In the genomic region with DNA sequence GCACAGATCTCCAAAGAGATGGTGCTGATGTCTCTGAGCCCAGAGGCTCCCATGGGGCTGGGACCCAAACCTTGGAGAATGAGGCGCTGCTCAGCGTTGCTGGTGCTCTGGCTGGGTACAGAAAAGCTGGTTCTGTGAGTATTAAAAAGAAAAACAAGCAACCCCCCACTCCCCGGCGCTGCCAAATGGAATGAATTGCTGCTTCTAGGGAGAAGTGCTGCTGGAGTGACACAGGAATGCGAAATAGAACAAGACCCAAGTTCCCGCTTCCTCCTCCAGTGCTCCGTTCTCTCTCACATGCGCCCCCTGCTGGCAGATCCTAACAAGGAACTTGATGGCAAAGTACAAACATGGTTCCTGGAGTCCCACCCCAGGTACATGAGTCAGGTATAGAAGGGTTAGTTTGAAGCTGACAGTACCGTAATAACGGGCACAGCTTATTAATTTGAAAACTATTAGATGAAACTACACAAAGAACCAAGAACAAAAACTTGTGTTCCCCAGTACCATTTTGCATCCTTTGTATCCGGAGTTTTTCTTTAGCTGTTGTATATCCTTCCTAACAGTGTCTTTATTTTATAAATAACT, we compare ENCODE assay signal across 8 cellular contexts. TPM values are rescaled to one million over a fixed set of nuclear protein-coding genes. Genes with fewer than 3 reads are reported as not detected.
DNase-seq lines count a peak whose midpoint lies in the region; ATAC-seq and TF ChIP-seq lines count a peak whose summit lies in the region.

No MANE protein-coding gene starts in this region.

- no peaks in the 10 kb centered on the region for H3K27me3 ChIP-seq in GM06990 (replicated peaks; ENCODE audit: control insufficient read depth, insufficient read depth, low read length)
- no peaks in the 10 kb centered on the region for H3K27me3 ChIP-seq in SJSA1 (replicated peaks)

- H3K36me3 ChIP-seq in GM06990 (ENCODE audit: control insufficient read depth, insufficient read depth, low read length) (peaks cover 1% of the 10 kb centered on the region), SJSA1 (peaks cover 19% of the 10 kb centered on the region)

- ATAC-seq in omental fat pad (ENCODE audit: low FRiP score) (peak; percentile 79), HG02840 (IDR thresholded peaks at IDR 0.05; ENCODE audit: low FRiP score, unreplicated experiment) (no peak)

- DNase-seq in GM06990 (ENCODE audit: extremely low read depth, insufficient read length) (peak; percentile 38), NCI-H1092 (lab: John Stamatoyannopoulos, UW) (peak; percentile 83), SJSA1 (ENCODE audit: low read depth in 1 of 2, low spot score in 2 of 2) (peak; percentile 84 to 93), foreskin melanocyte (peak; percentile 75), omental fat pad (ENCODE audit: low spot score) (peak; percentile 100), superior temporal gyrus (ENCODE audit: extremely low spot score) (peak; percentile 98)
- peak; percentile 98 for DNase-seq in activated effector memory CD4-positive, alpha-beta T cell treated with anti-CD3 and anti-CD28 coated beads, Interleukin-2, amount 50 U/mL, for 16 hours

- TF ChIP-seq CTCF in GM06990 (IDR thresholded peaks at IDR 0.05; ENCODE audit: insufficient read depth, low read length, poor library complexity, severe bottlenecking): peak; percentile 86
- peak in 2 of 3 donors; percentile 53 to 90 for TF ChIP-seq CTCF in omental fat pad (IDR thresholded peaks at IDR 0.05)

- H3K9me3 ChIP-seq in SJSA1 (replicated peaks): no peaks in the 10 kb centered on the region

- peaks cover 11% of the 10 kb centered on the region for H3K4me1 ChIP-seq in SJSA1 (replicated peaks)

- H3K27ac ChIP-seq in SJSA1: no peak overlapping the region

- H3K4me3 ChIP-seq in GM06990 (replicated peaks; ENCODE audit: low read depth, low read length) (no peak overlapping the region), SJSA1 (no peak overlapping the region)

RNA-seq across cellular contexts. Expression of a gene that starts 2.1 kb away (rescaled TPM):
- 36.5 and 43.7 TPM in 2 replicates for total RNA-seq in SJSA1 (2014; rRNA removed; shearing (Covaris generic))
- 10 to 100 TPM; 23.6 to 36.3 (median 29.4) TPM for total RNA-seq in omental fat pad

RNA-seq across cellular contexts. Expression of a gene that starts 29.0 kb away (rescaled TPM):
- total RNA-seq in SJSA1 (2014; rRNA removed; shearing (Covaris generic)): 38.8 and 45.7 TPM in 2 replicates
- 10 to 100 TPM; 67.1 to 99.8 (median 75.0) TPM for total RNA-seq in omental fat pad

Comparison
In these comparisons a context has a peak if more than half of its experiments do, and no peak if none do; other contexts are left out.
1. DNase-seq: peak in every context shown above with its lines; median percentile 100 in omental fat pad; 98 in activated effector memory CD4-positive, alpha-beta T cell treated with anti-CD3 and anti-CD28 coated beads, Interleukin-2, amount 50 U/mL, for 16 hours; 98 in superior temporal gyrus; 88 in SJSA1; 83 in NCI-H1092; 75 in foreskin melanocyte; 38 in GM06990.